ENCODE assay signal across 25 cellular contexts in the genomic region with DNA sequence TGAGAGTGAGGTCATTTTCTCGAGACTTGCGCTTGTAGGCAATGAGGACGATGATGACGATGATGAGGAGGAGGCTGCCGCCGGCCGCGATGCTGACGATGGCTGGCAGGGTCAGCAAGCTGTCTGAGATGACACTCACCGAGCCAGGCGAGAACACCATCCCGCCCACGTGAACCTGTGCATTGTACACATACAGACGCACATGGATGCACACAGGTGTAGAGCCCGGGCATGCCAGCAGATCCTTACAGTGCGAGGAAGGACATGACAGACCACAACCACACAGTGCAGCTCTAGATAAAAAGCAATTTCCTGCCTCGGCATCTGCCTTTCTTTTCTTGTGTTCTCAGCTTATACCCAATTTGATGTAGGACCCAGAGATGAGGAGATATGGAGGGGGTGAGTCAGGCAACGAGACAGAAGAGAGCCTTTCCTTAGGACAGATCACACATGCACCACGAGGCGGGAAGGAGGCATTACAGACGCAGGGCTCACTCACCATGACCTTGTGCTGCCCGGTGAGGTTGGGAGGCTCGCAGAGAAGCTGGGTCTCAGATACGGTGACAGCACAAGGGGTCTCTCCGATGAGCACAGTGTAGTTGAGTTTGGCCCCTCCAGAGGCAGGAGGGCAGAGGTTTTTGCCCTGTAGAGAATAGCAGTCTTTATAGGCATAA.
A peak's percentile ranks its signal among the peaks of the same experiment; 100 is the strongest.
DNase-seq lines count a peak whose midpoint lies in the region; ATAC-seq and TF ChIP-seq lines count a peak whose summit lies in the region.
"Had no signal": no experiment of that assay in that cellular context is flagged by ENCODE, and none has a peak within 500 bp of the region (broad histone marks: within the 10 kb centered on the region; RNA-seq: fewer than 3 reads in every experiment).

No MANE protein-coding gene starts in this region.

- peak; percentile 27 for DNase-seq in activated CD4-positive, alpha-beta T cell treated with anti-CD3 and anti-CD28 coated beads, Interleukin-2, amount 10 ng/mL, durations not matched to agents 7 days and 5 days
- DNase-seq in activated CD4-positive, alpha-beta T cell treated with anti-CD3 and anti-CD28 coated beads, Interleukin-2, amount 50 U/mL, for 48 hours = no peak
- peak; percentile 27 for DNase-seq in activated CD8-positive, alpha-beta T cell treated with anti-CD3 and anti-CD28 coated beads, Interleukin-2, amount 10 ng/mL, durations not matched to agents 7 days and 5 days
- DNase-seq in psoas muscle (no peak), HuH-7.5 (ENCODE audit: low spot score) (no peak)
- DNase-seq: activated CD4-positive, CD25-positive, alpha-beta regulatory T cell; central memory CD4-positive, alpha-beta T cell; effector CD4-positive, alpha-beta T cell; gastrocnemius medialis; HFFc6; hippocampal formation; left ventricle myocardium superior; midbrain; NCI-H2029 treated with DMSO at 0.1 percent for 48 hours; NCI-H446; stimulated activated CD4-positive, alpha-beta T cell treated with anti-CD3 and anti-CD28 coated beads, Interleukin-1b, Interleukin-23, amount 100 ng/mL, for 48 hours had no signal

- H3K27ac ChIP-seq in HEK293 (ENCODE audit: extremely low read depth, low read depth, low read length) = no peak overlapping the region
- no peak overlapping the region for H3K27ac ChIP-seq in psoas muscle
- H3K27ac ChIP-seq: esophagus muscularis mucosa, gastrocnemius medialis, SJSA1, testis had no signal

- H3K27ac Mint-ChIP-seq in activated CD4-positive, alpha-beta T cell treated with anti-CD3 and anti-CD28 coated beads, Interleukin-2, amount 10 ng/mL, durations not matched to agents 7 days and 5 days = no peak overlapping the region
- H3K27ac Mint-ChIP-seq in activated CD8-positive, alpha-beta T cell treated with anti-CD3 and anti-CD28 coated beads, Interleukin-2, amount 10 ng/mL, durations not matched to agents 7 days and 5 days = peak overlapping the region; percentile 9
- peak overlapping the region in 2 of 3 experiments; percentile 13 to 98 for H3K27ac Mint-ChIP-seq in nephron
- H3K27ac Mint-ChIP-seq: HFFc6; progenitor cell of endocrine pancreas; stimulated activated memory B cell treated with anti-CD40 and anti-IgM and Interleukin-4, amounts not matched to agents 10 μg/mL and 1 μg/mL and 100 μg/mL, for 72 hours had no signal

- ATAC-seq in activated CD8-positive, alpha-beta T cell treated with anti-CD3 and anti-CD28 coated beads, Interleukin-2, amount 10 ng/mL, durations not matched to agents 7 days and 5 days = peak; percentile 62
- ATAC-seq in psoas muscle (no peak), GM18870 (IDR thresholded peaks at IDR 0.05; ENCODE audit: unreplicated experiment) (no peak)
- ATAC-seq: gastrocnemius medialis; stimulated activated memory B cell treated with anti-CD40 and anti-IgM and Interleukin-4, amounts not matched to agents 10 μg/mL and 1 μg/mL and 100 μg/mL, for 72 hours had no signal

- H3K4me1 ChIP-seq in HEK293 (ENCODE audit: control insufficient read depth, insufficient read depth, low read length) (no peaks in the 10 kb centered on the region), psoas muscle (peaks cover 23% of the 10 kb centered on the region)
- H3K4me1 ChIP-seq: SJSA1 had no signal

- intact Hi-C loops in psoas muscle (cut with DNase I) = no loop called here

- POLR2A ChIA-PET in activated CD4-positive, alpha-beta T cell treated with anti-CD3 and anti-CD28 coated beads, Interleukin-2, amount 10 ng/mL, durations not matched to agents 7 days and 5 days (lab: Charles Lee) = no interaction called here
- POLR2A ChIA-PET in HEK293 (lab: Yijun Ruan, JAX) = no interaction called here
- POLR2A ChIA-PET in activated CD8-positive, alpha-beta T cell treated with anti-CD3 and anti-CD28 coated beads, Interleukin-2, amount 10 ng/mL, durations not matched to agents 7 days and 5 days (lab: Charles Lee) = no interaction called here

- H3K36me3 Mint-ChIP-seq in activated CD4-positive, alpha-beta T cell treated with anti-CD3 and anti-CD28 coated beads, Interleukin-2, amount 10 ng/mL, durations not matched to agents 7 days and 5 days (ENCODE audit: low read depth) = no peaks in the 10 kb centered on the region
- H3K36me3 Mint-ChIP-seq in activated CD8-positive, alpha-beta T cell treated with anti-CD3 and anti-CD28 coated beads, Interleukin-2, amount 10 ng/mL, durations not matched to agents 7 days and 5 days (ENCODE audit: low read depth) = no peaks in the 10 kb centered on the region
- peaks cover 59% of the 10 kb centered on the region for H3K36me3 Mint-ChIP-seq in nephron (ENCODE audit: low read depth)
- H3K36me3 Mint-ChIP-seq: stimulated activated memory B cell treated with anti-CD40 and anti-IgM and Interleukin-4, amounts not matched to agents 10 μg/mL and 1 μg/mL and 100 μg/mL, for 72 hours had no signal

- H3K9me3 Mint-ChIP-seq in activated CD4-positive, alpha-beta T cell treated with anti-CD3 and anti-CD28 coated beads, Interleukin-2, amount 10 ng/mL, durations not matched to agents 7 days and 5 days = no peaks in the 10 kb centered on the region
- H3K9me3 Mint-ChIP-seq in activated CD8-positive, alpha-beta T cell treated with anti-CD3 and anti-CD28 coated beads, Interleukin-2, amount 10 ng/mL, durations not matched to agents 7 days and 5 days (ENCODE audit: insufficient read depth) = no peaks in the 10 kb centered on the region
- no peaks in the 10 kb centered on the region for H3K9me3 Mint-ChIP-seq in nephron
- H3K9me3 Mint-ChIP-seq: HFFc6; neural crest cell; stimulated activated memory B cell treated with anti-CD40 and anti-IgM and Interleukin-4, amounts not matched to agents 10 μg/mL and 1 μg/mL and 100 μg/mL, for 72 hours had no signal

- no peak overlapping the region for H3K4me3 ChIP-seq in HEK293 (ENCODE audit: low read depth, low read length)
- no peak overlapping the region for H3K4me3 ChIP-seq in psoas muscle
- H3K4me3 ChIP-seq: esophagus muscularis mucosa, gastrocnemius medialis, SJSA1, testis had no signal

- TF ChIP-seq CTCF in HEK293 (tag by site-specific recombination; IDR thresholded peaks at IDR 0.05) = no peak
- no peak for TF ChIP-seq CTCF in nephron (IDR thresholded peaks at IDR 0.05; ENCODE audit: unreplicated experiment in 3 of 3)
- TF ChIP-seq CTCF in psoas muscle (IDR thresholded peaks at IDR 0.05) = no peak

- H3K9me3 ChIP-seq in HEK293 (ENCODE audit: control insufficient read depth, insufficient read depth, low read depth, low read length) (no peaks in the 10 kb centered on the region), psoas muscle (no peaks in the 10 kb centered on the region)
- H3K9me3 ChIP-seq: esophagus muscularis mucosa, gastrocnemius medialis, SJSA1, testis had no signal

- no peaks in the 10 kb centered on the region for H3K27me3 ChIP-seq in psoas muscle (ENCODE audit: insufficient read depth in 3 of 3, low read length in 2 of 3)
- H3K27me3 ChIP-seq: esophagus muscularis mucosa, gastrocnemius medialis, SJSA1, testis had no signal

- CTCF ChIA-PET in activated CD4-positive, alpha-beta T cell treated with anti-CD3 and anti-CD28 coated beads, Interleukin-2, amount 10 ng/mL, durations not matched to agents 7 days and 5 days (lab: Charles Lee) = interaction anchor here (0.8 kb wide), 1 partner anchor 42 kb away, joined by 3 read pairs; no protein-coding TSS in a partner anchor
- CTCF ChIA-PET in HEK293 (lab: Yijun Ruan, JAX) = interaction anchor here (0.6 kb wide), 1 partner anchor 1003 kb away, joined by 3 read pairs; no protein-coding TSS in a partner anchor
- CTCF ChIA-PET in activated CD8-positive, alpha-beta T cell treated with anti-CD3 and anti-CD28 coated beads, Interleukin-2, amount 10 ng/mL, durations not matched to agents 7 days and 5 days (lab: Charles Lee) = interaction anchor here (0.8 to 3.5 kb wide), 2 partner anchors 23 to 200 kb away, joined by 4 to 11 read pairs; a partner anchor contains a TSS

- peaks cover 25% of the 10 kb centered on the region for H3K4me1 Mint-ChIP-seq in activated CD4-positive, alpha-beta T cell treated with anti-CD3 and anti-CD28 coated beads, Interleukin-2, amount 10 ng/mL, durations not matched to agents 7 days and 5 days
- H3K4me1 Mint-ChIP-seq in activated CD8-positive, alpha-beta T cell treated with anti-CD3 and anti-CD28 coated beads, Interleukin-2, amount 10 ng/mL, durations not matched to agents 7 days and 5 days (ENCODE audit: low read depth) = peaks cover 26% of the 10 kb centered on the region
- peaks cover 69% of the 10 kb centered on the region for H3K4me1 Mint-ChIP-seq in nephron
- H3K4me1 Mint-ChIP-seq: stimulated activated memory B cell treated with anti-CD40 and anti-IgM and Interleukin-4, amounts not matched to agents 10 μg/mL and 1 μg/mL and 100 μg/mL, for 72 hours had no signal

- H3K27me3 Mint-ChIP-seq in activated CD4-positive, alpha-beta T cell treated with anti-CD3 and anti-CD28 coated beads, Interleukin-2, amount 10 ng/mL, durations not matched to agents 7 days and 5 days = peaks cover 6% of the 10 kb centered on the region
- H3K27me3 Mint-ChIP-seq in activated CD8-positive, alpha-beta T cell treated with anti-CD3 and anti-CD28 coated beads, Interleukin-2, amount 10 ng/mL, durations not matched to agents 7 days and 5 days (ENCODE audit: low read depth) = peaks cover 3% of the 10 kb centered on the region
- peaks cover 4% of the 10 kb centered on the region for H3K27me3 Mint-ChIP-seq in nephron (ENCODE audit: low read depth)

- H3K36me3 ChIP-seq in HEK293 (ENCODE audit: control insufficient read depth in 2 of 2, insufficient read depth in 1 of 2, low read length in 2 of 2) = peaks cover 0 to 39% of the 10 kb centered on the region in 2 experiments; a peak in 1 of 3 replicates
- H3K36me3 ChIP-seq in psoas muscle (ENCODE audit: insufficient read depth in 1 of 2, low read depth in 1 of 2) = peaks cover 0 to 63% of the 10 kb centered on the region in 2 donors

- WGBS in psoas muscle, 3 donors = 90 to 92% (median 90%) methylated on average over 25 of the region's 25 CpGs

- no peak overlapping the region for H3K4me3 Mint-ChIP-seq in activated CD4-positive, alpha-beta T cell treated with anti-CD3 and anti-CD28 coated beads, Interleukin-2, amount 10 ng/mL, durations not matched to agents 7 days and 5 days
- H3K4me3 Mint-ChIP-seq in activated CD8-positive, alpha-beta T cell treated with anti-CD3 and anti-CD28 coated beads, Interleukin-2, amount 10 ng/mL, durations not matched to agents 7 days and 5 days = no peak overlapping the region
- no peak overlapping the region for H3K4me3 Mint-ChIP-seq in nephron
- H3K4me3 Mint-ChIP-seq: HFFc6; neural crest cell; stimulated activated memory B cell treated with anti-CD40 and anti-IgM and Interleukin-4, amounts not matched to agents 10 μg/mL and 1 μg/mL and 100 μg/mL, for 72 hours had no signal

TF ChIP-seq in HEK293, 187 proteins besides CTCF, POLR2A, EP300 and RAD21 (continues in another document):
- TF ChIP-seq, protein P1, sequence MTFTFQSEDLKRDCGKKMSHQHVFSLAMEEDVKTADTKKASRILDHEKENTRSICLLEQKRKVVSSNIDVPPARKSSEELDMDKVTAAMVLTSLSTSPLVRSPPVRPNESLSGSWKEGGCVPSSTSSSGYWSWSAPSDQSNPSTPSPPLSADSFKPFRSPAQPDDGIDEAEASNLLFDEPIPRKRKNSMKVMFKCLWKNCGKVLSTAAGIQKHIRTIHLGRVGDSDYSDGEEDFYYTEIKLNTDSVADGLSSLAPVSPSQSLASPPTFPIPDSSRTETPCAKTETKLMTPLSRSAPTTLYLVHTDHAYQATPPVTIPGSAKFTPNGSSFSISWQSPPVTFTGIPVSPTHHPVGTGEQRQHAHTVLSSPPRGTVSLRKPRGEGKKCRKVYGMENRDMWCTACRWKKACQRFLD (tag by site-specific recombination; IDR thresholded peaks at IDR 0.05) = no peak

Comparison
In these comparisons a context has a peak if more than half of its experiments do, and no peak if none do; other contexts are left out.
1. DNase-seq: peak in activated CD4-positive, alpha-beta T cell treated with anti-CD3 and anti-CD28 coated beads, Interleukin-2, amount 10 ng/mL, durations not matched to agents 7 days and 5 days (single experiment) and activated CD8-positive, alpha-beta T cell treated with anti-CD3 and anti-CD28 coated beads, Interleukin-2, amount 10 ng/mL, durations not matched to agents 7 days and 5 days (single experiment); none in activated CD4-positive, alpha-beta T cell treated with anti-CD3 and anti-CD28 coated beads, Interleukin-2, amount 50 U/mL, for 48 hours (0 of 2), psoas muscle (0 of 2) and HuH-7.5 (single experiment).